18 cellular contexts compared by ENCODE assay signal in the genomic region with DNA sequence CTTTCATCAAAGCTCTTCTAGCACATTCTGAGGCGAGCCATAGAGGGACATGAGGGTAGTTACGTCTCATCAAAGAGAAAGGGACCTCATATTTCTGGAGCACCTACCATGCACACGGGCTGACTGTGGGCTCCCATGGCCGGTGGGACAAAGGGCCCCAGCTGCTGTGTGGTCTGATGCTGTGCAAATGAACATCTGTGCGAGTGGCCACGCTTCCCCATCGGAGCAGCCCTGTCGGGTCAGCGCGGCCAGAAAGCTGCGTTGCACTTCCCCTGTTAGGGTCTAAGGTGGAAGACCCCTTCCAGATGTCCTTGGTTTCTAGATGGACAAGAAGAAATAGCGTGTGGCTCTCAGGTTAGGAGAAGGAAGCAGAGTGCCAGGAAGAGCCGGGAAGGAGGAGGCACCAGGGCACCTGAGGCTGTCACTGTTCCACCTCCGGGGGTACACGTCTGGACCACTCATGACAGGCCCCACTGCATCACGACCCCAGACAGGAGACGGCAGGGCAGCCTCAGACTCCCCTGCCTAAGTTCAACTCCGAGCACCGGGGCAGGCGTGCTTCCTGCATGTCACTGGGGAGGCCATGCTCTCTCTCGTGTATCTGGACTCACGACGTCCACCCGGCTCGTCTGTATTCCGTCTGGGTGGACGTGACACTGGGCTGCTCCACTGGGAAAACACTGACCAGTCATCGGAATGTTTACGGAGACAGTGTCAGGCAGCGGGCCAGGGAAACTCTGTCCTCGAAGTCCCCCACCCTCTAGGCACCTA. TPM values are rescaled to one million over a fixed set of nuclear protein-coding genes. Genes with fewer than 3 reads are reported as not detected.
A peak's percentile ranks its signal among the peaks of the same experiment; 100 is the strongest.
DNase-seq lines count a peak whose midpoint lies in the region; ATAC-seq and TF ChIP-seq lines count a peak whose summit lies in the region.
"Had no signal": no experiment of that assay in that cellular context is flagged by ENCODE, and none has a peak within 500 bp of the region (broad histone marks: within the 10 kb centered on the region; RNA-seq: fewer than 3 reads in every experiment).

No MANE protein-coding gene starts in this region.

- intact Hi-C loops in right lobe of liver (cut with DNase I) = loop anchor here (10.0 kb wide), 2 partner anchors 68 to 218 kb away; no protein-coding TSS in a partner anchor
- intact Hi-C loops in stomach (cut with DNase I; ENCODE audit: low total_unique reads) = no loop called here

- H3K27ac Mint-ChIP-seq in brain = peak overlapping the region; percentile 84 to 99 (median 87)
- H3K27ac Mint-ChIP-seq: naive thymus-derived CD8-positive, alpha-beta T cell; stimulated activated effector memory CD8-positive, alpha-beta T cell treated with anti-CD3 and anti-CD28 coated beads, Interleukin-12 subunit alpha, Interleukin-12 subunit beta, amount 100 ng/mL, for 72 hours; type B pancreatic cell had no signal

- H3K4me1 Mint-ChIP-seq in brain = peaks cover 74% of the 10 kb centered on the region

- peaks cover 0 to 26% (median 11%) of the 10 kb centered on the region in 4 donors for H3K4me1 ChIP-seq in right lobe of liver
- peaks cover 16 to 53% (median 37%) of the 10 kb centered on the region in 4 donors for H3K4me1 ChIP-seq in stomach

- WGBS in right lobe of liver (ENCODE audit: insufficient coverage, low coverage, low lambda C conversion rate, missing lambda C conversion rate) = 56% methylated on average over 25 of the region's 31 CpGs
- WGBS in stomach, 5 donors = 62 to 67% (median 67%) methylated on average over 28 to 31 of the region's 31 CpGs

- peak; percentile 32 for DNase-seq in H7
- peak; percentile 49 to 62 (median 54) for DNase-seq in right lobe of liver
- no peak for DNase-seq in stomach
- DNase-seq in cerebellar nuclear complex (lab: John Stamatoyannopoulos, UW) = no peak
- DNase-seq in AML-193 (lab: John Stamatoyannopoulos, UW) = no peak
- DNase-seq in GM03348 (ENCODE audit: low spot score) = no peak
- DNase-seq: activated CD8-positive, alpha-beta memory T cell treated with anti-CD3 and anti-CD28 coated beads, Interleukin-2, amount 50 U/mL, for 48 hours; activated effector memory CD4-positive, alpha-beta T cell treated with anti-CD3 and anti-CD28 coated beads, Interleukin-2, amount 50 U/mL, for 16 hours; DMS79 treated with DMSO at 0.1 percent for 48 hours; mammary epithelial cell; naive thymus-derived CD8-positive, alpha-beta T cell; NCI-H524; T-helper 1 cell had no signal

- no peaks in the 10 kb centered on the region for H3K9me3 ChIP-seq in right lobe of liver
- no peaks in the 10 kb centered on the region for H3K9me3 ChIP-seq in stomach

- H3K27me3 ChIP-seq in H7 (ENCODE audit: control insufficient read depth, insufficient read depth, low read length) (no peaks in the 10 kb centered on the region), right lobe of liver (no peaks in the 10 kb centered on the region), stomach (peaks cover 5 to 38% (median 27%) of the 10 kb centered on the region in 3 donors)
- H3K27me3 ChIP-seq: cardiac muscle cell had no signal

- ATAC-seq in right lobe of liver = peak in 1 of 4 donors; percentile 15
- no peak for ATAC-seq in HG03097 (IDR thresholded peaks at IDR 0.05; ENCODE audit: low FRiP score, unreplicated experiment)
- ATAC-seq: naive thymus-derived CD8-positive, alpha-beta T cell; stimulated activated effector memory CD8-positive, alpha-beta T cell treated with anti-CD3 and anti-CD28 coated beads, Interleukin-12 subunit alpha, Interleukin-12 subunit beta, amount 100 ng/mL, for 72 hours had no signal

- no peaks in the 10 kb centered on the region for H3K36me3 ChIP-seq in H7 (replicated peaks; ENCODE audit: control insufficient read depth, insufficient read depth, low read length)
- no peaks in the 10 kb centered on the region for H3K36me3 ChIP-seq in right lobe of liver
- peaks cover 0 to 3% (median 1%) of the 10 kb centered on the region in 4 donors for H3K36me3 ChIP-seq in stomach
- H3K36me3 ChIP-seq: cardiac muscle cell had no signal

- H3K4me3 ChIP-seq in H7 (ENCODE audit: insufficient read depth, low read depth, low read length) (no peak overlapping the region), right lobe of liver (no peak overlapping the region), stomach (no peak overlapping the region)
- H3K4me3 ChIP-seq: cardiac muscle cell had no signal

- H3K9me3 Mint-ChIP-seq in brain = peaks cover 0 to 4% (median 0%) of the 10 kb centered on the region in 5 experiments
- H3K9me3 Mint-ChIP-seq: naive thymus-derived CD8-positive, alpha-beta T cell; type B pancreatic cell had no signal

- H3K27me3 Mint-ChIP-seq in brain = peaks cover 4% of the 10 kb centered on the region

- TF ChIP-seq CTCF in brain (conservative IDR thresholded peaks at IDR 0.05) (no peak), right lobe of liver (IDR thresholded peaks at IDR 0.05) (no peak), stomach (IDR thresholded peaks at IDR 0.05) (no peak)

- no peak overlapping the region for H3K27ac ChIP-seq in right lobe of liver
- peak overlapping the region in 3 of 5 donors; percentile 26 to 68 (median 26) for H3K27ac ChIP-seq in stomach
- H3K27ac ChIP-seq: cardiac muscle cell had no signal

- H3K36me3 Mint-ChIP-seq in brain = no peaks in the 10 kb centered on the region
- H3K36me3 Mint-ChIP-seq: naive thymus-derived CD8-positive, alpha-beta T cell; stimulated activated effector memory CD8-positive, alpha-beta T cell treated with anti-CD3 and anti-CD28 coated beads, Interleukin-12 subunit alpha, Interleukin-12 subunit beta, amount 100 ng/mL, for 72 hours; type B pancreatic cell had no signal

- TF ChIP-seq POLR2A in right lobe of liver (IDR thresholded peaks at IDR 0.05) (no peak), stomach (IDR thresholded peaks at IDR 0.05) (no peak)

- peak overlapping the region; percentile 1 to 44 (median 9) for H3K4me3 Mint-ChIP-seq in brain
- H3K4me3 Mint-ChIP-seq: naive thymus-derived CD8-positive, alpha-beta T cell; stimulated activated effector memory CD8-positive, alpha-beta T cell treated with anti-CD3 and anti-CD28 coated beads, Interleukin-12 subunit alpha, Interleukin-12 subunit beta, amount 100 ng/mL, for 72 hours; type B pancreatic cell had no signal

- TF ChIP-seq EP300 in stomach (IDR thresholded peaks at IDR 0.05) = no peak

RNA-seq across cellular contexts. Expression of gene BAIAP2, which starts 8.5 kb away (rescaled TPM):
- total RNA-seq in H7 (2014; rRNA removed; shearing (Covaris generic)) = 14.9 and 19.5 TPM in 2 replicates
- 87.8 TPM for polyA plus RNA-seq in brain (ENCODE audit: insufficient read depth, low read depth, low replicate concordance)
- total RNA-seq in right lobe of liver = 100 to 1,000 TPM in 1 of 6 experiments, 10 to 100 TPM in 5; 46.6 to 139 (median 63.3) TPM
- 100 to 1,000 TPM in 2 of 5 donors, 10 to 100 TPM in 3; 21.1 to 263 (median 96.9) TPM for total RNA-seq in stomach
- 10 to 100 TPM; 37.5 to 66.1 (median 46.6) TPM for polyA plus RNA-seq in stomach

RNA-seq across cellular contexts. Expression of gene CHMP6, which starts 34.8 kb away (rescaled TPM):
- 13.0 and 15.0 TPM in 2 replicates for total RNA-seq in H7 (2014; rRNA removed; shearing (Covaris generic))
- polyA plus RNA-seq in brain (ENCODE audit: insufficient read depth, low read depth, low replicate concordance) (35.2 TPM), stomach (10 to 100 TPM; 23.6 to 30.5 (median 25.4) TPM)
- total RNA-seq in right lobe of liver (10 to 100 TPM; 13.4 to 27.8 (median 15.6) TPM), stomach (100 to 1,000 TPM in 1 of 5 donors, 10 to 100 TPM in 3, 1 to 10 TPM in 1; 5.4 to 117 (median 12.9) TPM)

Comparison
In these comparisons a context has a peak if more than half of its experiments do, and no peak if none do; other contexts are left out.
1. DNase-seq: peak in H7 (single experiment) and right lobe of liver (3 of 3); none in stomach (single experiment), cerebellar nuclear complex (0 of 2), AML-193 (0 of 2) and GM03348 (single experiment).
2. H3K27ac ChIP-seq: peak in stomach (3 of 5); none in right lobe of liver (0 of 3).